8 cellular contexts compared by ENCODE assay signal in genomic region chr1:25905680-25906643, GRCh38. TPM values are rescaled to one million over a fixed set of nuclear protein-coding genes. Genes with fewer than 3 reads are reported as not detected.
A peak's percentile ranks its signal among the peaks of the same experiment; 100 is the strongest.
DNase-seq lines count a peak whose midpoint lies in the region; ATAC-seq and TF ChIP-seq lines count a peak whose summit lies in the region.

STMN1 (minus strand) TSS chr1:25906419; CDS start chr1:25904676, 1,743 bp downstream.

- peak; percentile 2 for TF ChIP-seq CTCF in cardiac muscle cell (IDR thresholded peaks at IDR 0.05; ENCODE audit: low read depth, low read length)
- TF ChIP-seq CTCF in type B pancreatic cell (conservative IDR thresholded peaks at IDR 0.05), result peak; percentile 26

- H3K9me3 ChIP-seq in adipocyte (ENCODE audit: control insufficient read depth, low read length), result no peaks in the 10 kb centered on the region
- no peaks in the 10 kb centered on the region for H3K9me3 ChIP-seq in cardiac muscle cell (ENCODE audit: low read depth)

- peaks cover 29% of the 10 kb centered on the region for H3K36me3 Mint-ChIP-seq in type B pancreatic cell

- H3K4me1 ChIP-seq in adipocyte (ENCODE audit: control insufficient read depth, insufficient read depth, low read length), result peaks cover 14% of the 10 kb centered on the region
- H3K4me1 ChIP-seq in cardiac muscle cell (ENCODE audit: low read depth), result peaks cover 10% of the 10 kb centered on the region

- peak within 1 kb of the TSS; percentile 99 for H3K4me3 Mint-ChIP-seq in type B pancreatic cell

- H3K36me3 ChIP-seq in adipocyte (ENCODE audit: control insufficient read depth, insufficient read depth, low read length, severe bottlenecking), result no peaks in the 10 kb centered on the region
- H3K36me3 ChIP-seq in cardiac muscle cell, result peaks cover 27% of the 10 kb centered on the region

- peak; percentile 95 for DNase-seq in NCI-H1105 treated with DMSO at 0.1 percent for 48 hours (lab: John Stamatoyannopoulos, UW)
- peak; percentile 83 for DNase-seq in T follicular helper cell (ENCODE audit: low read depth)
- peak; percentile 87 for DNase-seq in adipocyte (ENCODE audit: low read depth)
- peak; percentile 95 to 96 for DNase-seq in cardiac muscle cell (ENCODE audit: low read depth in 1 of 2, low spot score in 1 of 2)
- peak; percentile 92 to 99 (median 95) for DNase-seq in posterior cingulate gyrus
- DNase-seq in type B pancreatic cell (ENCODE audit: extremely low spot score, unreplicated experiment), result peak; percentile 95

- H3K27ac ChIP-seq in cardiac muscle cell, result peak within 1 kb of the TSS; percentile 78

- no peaks in the 10 kb centered on the region for H3K9me3 Mint-ChIP-seq in type B pancreatic cell

- no peaks in the 10 kb centered on the region for H3K27me3 ChIP-seq in adipocyte (replicated peaks; ENCODE audit: control insufficient read depth, insufficient read depth, low read length)
- H3K27me3 ChIP-seq in cardiac muscle cell, result no peaks in the 10 kb centered on the region

- peak; percentile 96 for TF ChIP-seq POLR2A in GM10847 (IDR thresholded peaks at IDR 0.05; ENCODE audit: extremely low read depth, insufficient read length)

- H3K9ac ChIP-seq in adipocyte (ENCODE audit: low read length), result peak within 1 kb of the TSS; percentile 86

- H3K4me1 Mint-ChIP-seq in type B pancreatic cell (ENCODE audit: unreplicated experiment), result peaks cover 38% of the 10 kb centered on the region

- ATAC-seq in HG02588 (IDR thresholded peaks at IDR 0.05; ENCODE audit: unreplicated experiment), result peak; percentile 52

- H3K4me3 ChIP-seq in adipocyte (ENCODE audit: low read length), result peak within 1 kb of the TSS; percentile 95
- H3K4me3 ChIP-seq in cardiac muscle cell, result peak within 1 kb of the TSS; percentile 86

- no peaks in the 10 kb centered on the region for H3K27me3 Mint-ChIP-seq in type B pancreatic cell

- H3K27ac Mint-ChIP-seq in type B pancreatic cell, result peak within 1 kb of the TSS; percentile 98

- intact Hi-C loops in posterior cingulate gyrus (cut with DNase I), result loop anchor here (2.0 kb wide), 1 partner anchor 93 kb away; the partner anchor contains the start of gene PAFAH2

RNA-seq across cellular contexts. Expression of gene STMN1, which starts in this region (rescaled TPM):
- total RNA-seq in cardiac muscle cell, result 225 and 572 TPM in 2 replicates
- polyA plus RNA-seq in cardiac muscle cell, result 943 and 1,052 TPM in 2 replicates
- total RNA-seq in type B pancreatic cell (ENCODE audit: low replicate concordance), result 219 and 591 TPM in 2 replicates

Comparison
In these comparisons a context has a peak if more than half of its experiments do, and no peak if none do; other contexts are left out.
1. Peak in every context shown above with its lines: DNase-seq, ATAC-seq, H3K4me3 ChIP-seq and H3K27ac ChIP-seq.